25 cellular contexts compared by ENCODE assay signal in the genomic region with DNA sequence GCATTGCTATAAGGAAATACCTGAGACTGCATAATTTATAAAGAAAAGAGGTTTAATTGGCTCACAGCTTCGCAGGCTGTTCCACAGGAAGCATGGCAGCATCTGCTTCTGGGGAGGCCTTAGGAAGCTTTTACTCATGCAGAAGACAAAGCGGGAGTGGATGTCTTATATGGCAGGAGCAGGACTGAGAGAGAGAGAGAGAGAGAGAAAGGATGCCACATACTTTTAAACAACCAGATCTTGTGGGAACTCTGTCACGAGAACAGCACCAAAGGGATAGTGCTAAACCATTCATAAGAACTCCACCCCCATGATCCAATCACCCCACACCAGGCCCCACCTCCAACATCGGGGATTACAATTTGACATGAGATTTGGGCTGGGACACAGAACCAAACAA. TPM values are rescaled to one million over a fixed set of nuclear protein-coding genes. Genes with fewer than 3 reads are reported as not detected.
"Had no signal": no experiment of that assay in that cellular context is flagged by ENCODE, and none has a peak within 500 bp of the region (broad histone marks: within the 10 kb centered on the region; RNA-seq: fewer than 3 reads in every experiment).

No MANE protein-coding gene starts in this region.

- H3K27me3 ChIP-seq: dorsolateral prefrontal cortex, esophagus muscularis mucosa, gastroesophageal sphincter, neutrophil, right lobe of liver, thyroid gland had no signal

- H3K4me3 ChIP-seq: dorsolateral prefrontal cortex, esophagus muscularis mucosa, gastroesophageal sphincter, psoas muscle, right lobe of liver, suprapubic skin, thyroid gland had no signal

- H3K36me3 Mint-ChIP-seq: naive thymus-derived CD8-positive, alpha-beta T cell; stimulated activated effector memory CD8-positive, alpha-beta T cell treated with anti-CD3 and anti-CD28 coated beads, Interleukin-12 subunit alpha, Interleukin-12 subunit beta, amount 100 ng/mL, for 72 hours had no signal

- H3K4me1 ChIP-seq: psoas muscle had no signal

- H3K27ac Mint-ChIP-seq: naive thymus-derived CD8-positive, alpha-beta T cell; stimulated activated effector memory CD8-positive, alpha-beta T cell treated with anti-CD3 and anti-CD28 coated beads, Interleukin-12 subunit alpha, Interleukin-12 subunit beta, amount 100 ng/mL, for 72 hours; type B pancreatic cell had no signal

- H3K9me3 ChIP-seq: esophagus muscularis mucosa, gastroesophageal sphincter, neutrophil, psoas muscle, right lobe of liver, suprapubic skin, thyroid gland had no signal

- H3K27ac ChIP-seq: dorsolateral prefrontal cortex, esophagus muscularis mucosa, gastroesophageal sphincter, neutrophil, psoas muscle, right lobe of liver, suprapubic skin, thyroid gland had no signal

- DNase-seq: dorsolateral prefrontal cortex; effector CD8-positive, alpha-beta T cell; foreskin fibroblast; glutamatergic neuron; islet precursor cell; mammary epithelial cell; naive thymus-derived CD8-positive, alpha-beta T cell; psoas muscle; retina; right lobe of liver; stimulated activated CD4-positive, alpha-beta T cell treated with anti-CD3 and anti-CD28 coated beads, Interleukin-4, amount 100 ng/mL, for 1 hour; stimulated activated CD8-positive, alpha-beta memory T cell treated with anti-CD3 and anti-CD28 coated beads, Interleukin-4, amount 100 ng/mL, for 48 hours; stimulated activated naive CD8-positive, alpha-beta T cell treated with anti-CD3 and anti-CD28 coated beads, Interleukin-15, Interleukin-2, amounts not matched to agents 100 U/mL and 50 U/mL, for 24 hours; thyroid gland had no signal

- FAIRE-seq: urothelium cell line had no signal

- H3K4me3 Mint-ChIP-seq: naive thymus-derived CD8-positive, alpha-beta T cell; stimulated activated effector memory CD8-positive, alpha-beta T cell treated with anti-CD3 and anti-CD28 coated beads, Interleukin-12 subunit alpha, Interleukin-12 subunit beta, amount 100 ng/mL, for 72 hours; type B pancreatic cell had no signal

- ATAC-seq: gastroesophageal sphincter; left lobe of liver; naive thymus-derived CD8-positive, alpha-beta T cell; psoas muscle; right lobe of liver; stimulated activated effector memory CD8-positive, alpha-beta T cell treated with anti-CD3 and anti-CD28 coated beads, Interleukin-12 subunit alpha, Interleukin-12 subunit beta, amount 100 ng/mL, for 72 hours; stimulated activated naive CD8-positive, alpha-beta T cell treated with anti-CD3 and anti-CD28 coated beads, Interleukin-15, Interleukin-2, amounts not matched to agents 100 U/mL and 50 U/mL, for 24 hours had no signal

- H3K36me3 ChIP-seq: esophagus muscularis mucosa, gastroesophageal sphincter, right lobe of liver, suprapubic skin, thyroid gland had no signal

- H3K9me3 Mint-ChIP-seq: naive thymus-derived CD8-positive, alpha-beta T cell; stimulated activated effector memory CD8-positive, alpha-beta T cell treated with anti-CD3 and anti-CD28 coated beads, Interleukin-12 subunit alpha, Interleukin-12 subunit beta, amount 100 ng/mL, for 72 hours had no signal

RNA-seq across cellular contexts. Expression of gene IL1B, which starts 8.8 kb away (rescaled TPM):
- total RNA-seq: left lobe of liver; naive thymus-derived CD8-positive, alpha-beta T cell had no signal
- polyA plus RNA-seq: naive thymus-derived CD8-positive, alpha-beta T cell; neural cell had no signal

RNA-seq across cellular contexts. Expression of gene IL1A, which starts 43.5 kb away (rescaled TPM):
- total RNA-seq: gastroesophageal sphincter; left lobe of liver; mesenteric fat pad; naive thymus-derived CD8-positive, alpha-beta T cell; osteoblast; right lobe of liver had no signal
- polyA plus RNA-seq: naive thymus-derived CD8-positive, alpha-beta T cell had no signal
